In genomic region chr12:45730116-45730841, GRCh38 we compare ENCODE assay signal across 8 cellular contexts. TPM values are rescaled to one million over a fixed set of nuclear protein-coding genes. Genes with fewer than 3 reads are reported as not detected.
DNase-seq lines count a peak whose midpoint lies in the region; ATAC-seq and TF ChIP-seq lines count a peak whose summit lies in the region.

No MANE protein-coding gene starts in this region.

- H3K9me3 ChIP-seq in BE2C (no peaks in the 10 kb centered on the region), HCT116 (ENCODE audit: control insufficient read depth in 1 of 2, insufficient read depth in 1 of 2, low read depth in 1 of 2, low read length in 2 of 2) (no peaks in the 10 kb centered on the region), OCI-LY3 (ENCODE audit: insufficient read depth, low read length) (no peaks in the 10 kb centered on the region), fibroblast of lung (ENCODE audit: control insufficient read depth, insufficient read depth, low read depth, low read length) (no peaks in the 10 kb centered on the region)

- H3K4me2 ChIP-seq in HCT116 (ENCODE audit: low read length) (peak overlapping the region; percentile 80), OCI-LY3 (ENCODE audit: low read length) (peak overlapping the region; percentile 65), fibroblast of lung (ENCODE audit: extremely low read depth, insufficient read depth, low read length) (peak overlapping the region; percentile 89)

- peak overlapping the region; percentile 99 for H3K4me3 Mint-ChIP-seq in activated T-helper 1 cell treated with anti-CD3 and anti-CD28 coated beads, Interleukin-12 subunit alpha, Interleukin-12 subunit beta, Interleukin-2, Interleukin-4 antibody, amounts not matched to agents 30 ng/mL and 10 ng/mL and 1 ng/mL, durations not matched to agents 14 hours and 24 hours and 36 hours
- H3K4me3 Mint-ChIP-seq in naive B cell = peak overlapping the region; percentile 89 to 99 (median 98)

- TF ChIP-seq POLR2A in HCT116 (IDR thresholded peaks at IDR 0.05; ENCODE audit: borderline replicate concordance, extremely low read depth, insufficient read depth, insufficient read length) = no peak

- H3K27ac ChIP-seq in HCT116 (ENCODE audit: low read depth, low read length) (peak overlapping the region; percentile 94), OCI-LY3 (ENCODE audit: low read length) (peak overlapping the region; percentile 96), fibroblast of lung (ENCODE audit: insufficient read depth, low read length) (peak overlapping the region; percentile 95)

- no TSS peak for BruUV-seq in HCT116 (replicated peaks; lab: Mats Ljungman, UMichigan)

- CTCF ChIA-PET in HCT116 (lab: Charles Lee) = interaction anchor here (0.6 to 0.8 kb wide), 2 partner anchors 8 to 71 kb away, joined by 3 read pairs; no protein-coding TSS in a partner anchor

- no peaks in the 10 kb centered on the region for H3K27me3 Mint-ChIP-seq in activated T-helper 1 cell treated with anti-CD3 and anti-CD28 coated beads, Interleukin-12 subunit alpha, Interleukin-12 subunit beta, Interleukin-2, Interleukin-4 antibody, amounts not matched to agents 30 ng/mL and 10 ng/mL and 1 ng/mL, durations not matched to agents 14 hours and 24 hours and 36 hours (ENCODE audit: insufficient read depth)
- H3K27me3 Mint-ChIP-seq in naive B cell = no peaks in the 10 kb centered on the region

- H4K20me1 ChIP-seq in HCT116 (ENCODE audit: insufficient read depth) = no peaks in the 10 kb centered on the region
- peaks cover 3% of the 10 kb centered on the region; the same call in 1 of the 2 replicates for H4K20me1 ChIP-seq in OCI-LY3 (ENCODE audit: insufficient read depth, low read length)
- no peaks in the 10 kb centered on the region for H4K20me1 ChIP-seq in fibroblast of lung (ENCODE audit: control insufficient read depth, extremely low read depth, insufficient read depth, low read length)

- ATAC-seq in HCT116 (no peak), naive B cell (ENCODE audit: low read depth in 2 of 2) (peak; percentile 3), esophagus mucosa (no peak)

- H3K4me3 ChIP-seq in BE2C (ENCODE audit: low read depth, low read length) = peak overlapping the region; percentile 96
- peak overlapping the region; percentile 55 to 84 for H3K4me3 ChIP-seq in HCT116 (replicated peaks in 1 of 2; ENCODE audit: low read depth in 1 of 2, low read length in 2 of 2)
- H3K4me3 ChIP-seq in OCI-LY3 (ENCODE audit: low read length) = peak overlapping the region; percentile 94
- H3K4me3 ChIP-seq in fibroblast of lung (replicated peaks in 1 of 4; ENCODE audit: control extremely low read depth in 1 of 4, insufficient read depth in 1 of 4, low read depth in 3 of 4, low read length in 4 of 4) = peak overlapping the region; percentile 76 to 93 (median 90)

- TF ChIP-seq CTCF in BE2C (IDR thresholded peaks at IDR 0.05; ENCODE audit: low read depth, low read length) (no peak), HCT116 (IDR thresholded peaks at IDR 0.05 in 2 of 3, conservative IDR thresholded peaks at IDR 0.05 in 1 of 3; ENCODE audit: borderline replicate concordance in 1 of 3, insufficient read depth in 1 of 3, low read depth in 2 of 3, low read length in 2 of 3) (no peak), OCI-LY3 (IDR thresholded peaks at IDR 0.05; ENCODE audit: low read depth, low read length) (no peak), fibroblast of lung (conservative IDR thresholded peaks at IDR 0.05 in 1 of 2, IDR thresholded peaks at IDR 0.05 in 1 of 2; ENCODE audit: low read depth in 1 of 2, low read length in 2 of 2) (no peak)

- H3K27me3 ChIP-seq in BE2C (no peaks in the 10 kb centered on the region), HCT116 (ENCODE audit: insufficient read depth, low read length) (no peaks in the 10 kb centered on the region), OCI-LY3 (ENCODE audit: low read depth, low read length) (no peaks in the 10 kb centered on the region), fibroblast of lung (ENCODE audit: control insufficient read depth, insufficient read depth, low read length) (no peaks in the 10 kb centered on the region)

- H3K4me1 ChIP-seq in BE2C = no peaks in the 10 kb centered on the region; the same call in 1 of the 2 replicates
- H3K4me1 ChIP-seq in HCT116 (ENCODE audit: control insufficient read depth in 1 of 2, insufficient read depth in 2 of 2, low read length in 2 of 2) = peaks cover 12 to 32% of the 10 kb centered on the region in 2 experiments; a peak in 3 of 4 replicates
- peaks cover 17% of the 10 kb centered on the region for H3K4me1 ChIP-seq in OCI-LY3 (ENCODE audit: low read length)
- H3K4me1 ChIP-seq in fibroblast of lung (ENCODE audit: control insufficient read depth, extremely low read depth, insufficient read depth, low read length) = peaks cover 6% of the 10 kb centered on the region

- intact Hi-C loops in HCT116 (cut with micrococcal nuclease) = no loop called here
- intact Hi-C loops in activated T-helper 1 cell treated with anti-CD3 and anti-CD28 coated beads, Interleukin-12 subunit alpha, Interleukin-12 subunit beta, Interleukin-2, Interleukin-4 antibody, amounts not matched to agents 30 ng/mL and 10 ng/mL and 1 ng/mL, durations not matched to agents 14 hours and 24 hours and 36 hours (cut with micrococcal nuclease) = loop anchor here (2.0 kb wide), 1 partner anchor 17 kb away; no protein-coding TSS in a partner anchor

- RAD21 ChIA-PET in HCT116 (lab: Charles Lee; ENCODE audit: low non-redundant PET in 1 of 2, low total read pairs in 2 of 2, uncharacterized antibody in 2 of 2, unreplicated experiment in 2 of 2) = no interaction called here

- no peaks in the 10 kb centered on the region for H3K9me2 ChIP-seq in HCT116 (ENCODE audit: insufficient read depth)

- POLR2A ChIA-PET in HCT116 (lab: Charles Lee) = no interaction called here

- TF ChIP-seq RAD21 in HCT116 (IDR thresholded peaks at IDR 0.05; ENCODE audit: low read depth) = no peak

- H3K36me3 ChIP-seq in BE2C (peaks cover 19% of the 10 kb centered on the region), HCT116 (ENCODE audit: control insufficient read depth in 1 of 2, insufficient read depth in 2 of 2, low read length in 2 of 2) (peaks cover 4 to 9% of the 10 kb centered on the region in 2 experiments; a peak in 2 of 4 replicates), OCI-LY3 (replicated peaks; ENCODE audit: low read depth, low read length) (peaks cover 16% of the 10 kb centered on the region), fibroblast of lung (ENCODE audit: control insufficient read depth, insufficient read depth, low read length) (no peaks in the 10 kb centered on the region)

- peaks cover 45% of the 10 kb centered on the region for H3K4me1 Mint-ChIP-seq in activated T-helper 1 cell treated with anti-CD3 and anti-CD28 coated beads, Interleukin-12 subunit alpha, Interleukin-12 subunit beta, Interleukin-2, Interleukin-4 antibody, amounts not matched to agents 30 ng/mL and 10 ng/mL and 1 ng/mL, durations not matched to agents 14 hours and 24 hours and 36 hours (ENCODE audit: low read depth)
- H3K4me1 Mint-ChIP-seq in naive B cell = peaks cover 25 to 47% (median 44%) of the 10 kb centered on the region in 3 donors

- H3K9me3 Mint-ChIP-seq in activated T-helper 1 cell treated with anti-CD3 and anti-CD28 coated beads, Interleukin-12 subunit alpha, Interleukin-12 subunit beta, Interleukin-2, Interleukin-4 antibody, amounts not matched to agents 30 ng/mL and 10 ng/mL and 1 ng/mL, durations not matched to agents 14 hours and 24 hours and 36 hours = no peaks in the 10 kb centered on the region
- no peaks in the 10 kb centered on the region for H3K9me3 Mint-ChIP-seq in naive B cell

- peak overlapping the region; percentile 99 for H3K27ac Mint-ChIP-seq in activated T-helper 1 cell treated with anti-CD3 and anti-CD28 coated beads, Interleukin-12 subunit alpha, Interleukin-12 subunit beta, Interleukin-2, Interleukin-4 antibody, amounts not matched to agents 30 ng/mL and 10 ng/mL and 1 ng/mL, durations not matched to agents 14 hours and 24 hours and 36 hours
- peak overlapping the region; percentile 92 to 99 (median 98) for H3K27ac Mint-ChIP-seq in naive B cell

- H3K9ac ChIP-seq in HCT116 (ENCODE audit: low read length) (peak overlapping the region; percentile 82), OCI-LY3 (ENCODE audit: low read length) (peak overlapping the region; percentile 98), fibroblast of lung (ENCODE audit: insufficient read depth, low read length) (peak overlapping the region; percentile 78)

- H3K79me2 ChIP-seq in HCT116 (ENCODE audit: insufficient read depth, low read length) (peaks cover 72% of the 10 kb centered on the region), OCI-LY3 (ENCODE audit: low read length) (peaks cover 69% of the 10 kb centered on the region), fibroblast of lung (ENCODE audit: control insufficient read depth, insufficient read depth, low read length) (peaks cover 59% of the 10 kb centered on the region)

- peak; percentile 55 for DNase-seq in BE2C
- no peak for DNase-seq in HCT116 (ENCODE audit: low read depth, low spot score)
- peak; percentile 40 for DNase-seq in activated T-helper 1 cell treated with anti-CD3 and anti-CD28 coated beads, Interleukin-12 subunit alpha, Interleukin-12 subunit beta, Interleukin-2, Interleukin-4 antibody, amounts not matched to agents 30 ng/mL and 10 ng/mL and 1 ng/mL, durations not matched to agents 14 hours and 24 hours and 36 hours (ENCODE audit: low spot score)
- peak; percentile 48 to 61 for DNase-seq in fibroblast of lung (ENCODE audit: low read depth in 2 of 2)
- peak; percentile 65 for DNase-seq in naive B cell
- DNase-seq in stimulated activated naive CD4-positive, alpha-beta T cell (lab: John Stamatoyannopoulos, UW) = peak; percentile 47 to 73 (median 62)

- H3K36me3 Mint-ChIP-seq in activated T-helper 1 cell treated with anti-CD3 and anti-CD28 coated beads, Interleukin-12 subunit alpha, Interleukin-12 subunit beta, Interleukin-2, Interleukin-4 antibody, amounts not matched to agents 30 ng/mL and 10 ng/mL and 1 ng/mL, durations not matched to agents 14 hours and 24 hours and 36 hours (ENCODE audit: low read depth) = peaks cover 23% of the 10 kb centered on the region
- peaks cover 3 to 6% of the 10 kb centered on the region in 2 donors for H3K36me3 Mint-ChIP-seq in naive B cell

- H2AFZ ChIP-seq in HCT116 (ENCODE audit: low read depth, low read length, poor library complexity, severe bottlenecking) = no peak overlapping the region
- H2AFZ ChIP-seq in OCI-LY3 (ENCODE audit: low read depth, low read length) = peak overlapping the region; percentile 35
- H2AFZ ChIP-seq in fibroblast of lung (ENCODE audit: low read length) = peak overlapping the region; percentile 61

RNA-seq across cellular contexts. Expression of gene ARID2, which starts 0.8 kb away (rescaled TPM):
- 14.8 TPM for polyA plus RNA-seq in BE2C (2012; ENCODE audit: insufficient read depth, insufficient read length, low read depth)
- total RNA-seq in HCT116 (2021; ENCODE audit: unreplicated experiment) (30.5 TPM), fibroblast of lung (13.4 and 15.7 TPM in 2 replicates), esophagus mucosa (20.0 TPM)
- 8.6 and 10.6 TPM in 2 replicates for polyA plus RNA-seq in HCT116 (2012)
- total RNA-seq in activated T-helper 1 cell treated with anti-CD3 and anti-CD28 coated beads, Interleukin-12 subunit alpha, Interleukin-12 subunit beta, Interleukin-2, Interleukin-4 antibody, amounts not matched to agents 30 ng/mL and 10 ng/mL and 1 ng/mL, durations not matched to agents 14 hours and 24 hours and 36 hours = 43.2 TPM in 2 replicates
- polyA plus RNA-seq in fibroblast of lung (14.0 and 14.5 TPM in 2 replicates), naive B cell (ENCODE audit: low read depth in 6 of 6) (10 to 100 TPM in 2 of 6 donors, 1 to 10 TPM in 4; 5.7 to 14.9 (median 9.1) TPM)
- 5.0 and 6.2 TPM in 2 replicates for polyA plus RNA-seq in fibroblast of lung (2012)
- polyA minus RNA-seq in fibroblast of lung (ENCODE audit: low replicate concordance) = 10.8 and 11.0 TPM in 2 replicates

Comparison
In these comparisons a context has a peak if more than half of its experiments do, and no peak if none do; other contexts are left out.
1. ATAC-seq: peak in naive B cell (2 of 2); none in HCT116 (single experiment) and esophagus mucosa (single experiment).
2. Peak in every context shown above with its lines, with median percentiles within 50 percentile points of each other: H3K4me3 ChIP-seq, H3K27ac ChIP-seq, H3K4me2 ChIP-seq and H3K9ac ChIP-seq.